In the genomic region with DNA sequence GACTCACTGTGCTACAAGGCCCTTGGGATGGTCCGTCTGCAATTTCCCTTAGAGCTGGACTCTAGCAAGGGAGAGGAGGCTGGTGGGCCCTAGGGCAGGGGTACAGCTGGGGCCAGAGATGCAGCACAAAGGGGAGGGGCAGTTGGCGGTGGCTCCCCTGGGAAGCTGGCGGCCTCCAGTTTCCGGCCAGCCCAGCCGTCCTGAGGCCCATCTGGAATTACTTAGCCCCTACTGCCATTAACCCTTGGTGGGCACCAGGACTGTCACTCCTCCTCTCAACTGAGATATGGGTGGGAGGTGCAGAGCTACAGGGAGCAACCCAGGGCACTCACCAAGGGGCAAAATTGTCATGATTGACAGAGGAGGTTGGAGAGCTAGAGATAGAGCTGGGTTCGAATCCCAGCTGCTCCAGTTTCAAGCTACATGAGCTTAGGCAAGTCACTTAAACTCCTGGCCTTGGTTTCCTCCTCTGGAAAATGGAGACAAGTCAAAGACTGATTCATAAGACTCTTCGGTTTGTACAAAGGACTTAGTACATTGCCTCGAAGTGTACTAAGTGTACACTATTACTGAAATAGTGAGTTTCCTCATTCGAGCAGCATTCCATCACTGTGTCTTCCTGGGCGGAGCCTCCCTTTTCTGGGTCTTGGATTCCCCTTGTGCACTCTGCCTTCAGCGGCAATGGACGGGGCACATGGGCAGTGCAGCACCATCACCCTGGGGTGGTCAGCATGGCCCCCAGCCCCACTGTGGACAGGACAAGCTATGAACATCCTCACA, we compare ENCODE assay signal across 1 cellular context.
TF ChIP-seq lines count a peak whose summit lies in the region.

No MANE protein-coding gene starts in this region.

TF ChIP-seq in SK-N-SH, 30 proteins besides CTCF, POLR2A, EP300 and RAD21:
- TF ChIP-seq, protein P1, sequence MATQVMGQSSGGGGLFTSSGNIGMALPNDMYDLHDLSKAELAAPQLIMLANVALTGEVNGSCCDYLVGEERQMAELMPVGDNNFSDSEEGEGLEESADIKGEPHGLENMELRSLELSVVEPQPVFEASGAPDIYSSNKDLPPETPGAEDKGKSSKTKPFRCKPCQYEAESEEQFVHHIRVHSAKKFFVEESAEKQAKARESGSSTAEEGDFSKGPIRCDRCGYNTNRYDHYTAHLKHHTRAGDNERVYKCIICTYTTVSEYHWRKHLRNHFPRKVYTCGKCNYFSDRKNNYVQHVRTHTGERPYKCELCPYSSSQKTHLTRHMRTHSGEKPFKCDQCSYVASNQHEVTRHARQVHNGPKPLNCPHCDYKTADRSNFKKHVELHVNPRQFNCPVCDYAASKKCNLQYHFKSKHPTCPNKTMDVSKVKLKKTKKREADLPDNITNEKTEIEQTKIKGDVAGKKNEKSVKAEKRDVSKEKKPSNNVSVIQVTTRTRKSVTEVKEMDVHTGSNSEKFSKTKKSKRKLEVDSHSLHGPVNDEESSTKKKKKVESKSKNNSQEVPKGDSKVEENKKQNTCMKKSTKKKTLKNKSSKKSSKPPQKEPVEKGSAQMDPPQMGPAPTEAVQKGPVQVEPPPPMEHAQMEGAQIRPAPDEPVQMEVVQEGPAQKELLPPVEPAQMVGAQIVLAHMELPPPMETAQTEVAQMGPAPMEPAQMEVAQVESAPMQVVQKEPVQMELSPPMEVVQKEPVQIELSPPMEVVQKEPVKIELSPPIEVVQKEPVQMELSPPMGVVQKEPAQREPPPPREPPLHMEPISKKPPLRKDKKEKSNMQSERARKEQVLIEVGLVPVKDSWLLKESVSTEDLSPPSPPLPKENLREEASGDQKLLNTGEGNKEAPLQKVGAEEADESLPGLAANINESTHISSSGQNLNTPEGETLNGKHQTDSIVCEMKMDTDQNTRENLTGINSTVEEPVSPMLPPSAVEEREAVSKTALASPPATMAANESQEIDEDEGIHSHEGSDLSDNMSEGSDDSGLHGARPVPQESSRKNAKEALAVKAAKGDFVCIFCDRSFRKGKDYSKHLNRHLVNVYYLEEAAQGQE (IDR thresholded peaks at IDR 0.05; ENCODE audit: low read depth, low read length), result no peak
- peak; percentile 66; the same call in 1 of the 2 replicates for TF ChIP-seq POLR2AphosphoS5 (IDR thresholded peaks at IDR 0.05; ENCODE audit: low read depth, low read length)
- TF ChIP-seq MEF2A (IDR thresholded peaks at IDR 0.05; ENCODE audit: borderline replicate concordance, low read depth), result no peak
- TF ChIP-seq ELF1 (IDR thresholded peaks at IDR 0.05), result no peak
- TF ChIP-seq, protein P2, sequence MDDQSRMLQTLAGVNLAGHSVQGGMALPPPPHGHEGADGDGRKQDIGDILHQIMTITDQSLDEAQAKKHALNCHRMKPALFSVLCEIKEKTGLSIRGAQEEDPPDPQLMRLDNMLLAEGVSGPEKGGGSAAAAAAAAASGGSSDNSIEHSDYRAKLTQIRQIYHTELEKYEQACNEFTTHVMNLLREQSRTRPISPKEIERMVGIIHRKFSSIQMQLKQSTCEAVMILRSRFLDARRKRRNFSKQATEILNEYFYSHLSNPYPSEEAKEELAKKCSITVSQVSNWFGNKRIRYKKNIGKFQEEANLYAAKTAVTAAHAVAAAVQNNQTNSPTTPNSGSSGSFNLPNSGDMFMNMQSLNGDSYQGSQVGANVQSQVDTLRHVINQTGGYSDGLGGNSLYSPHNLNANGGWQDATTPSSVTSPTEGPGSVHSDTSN (IDR thresholded peaks at IDR 0.05), result peak; percentile 66; the same call in 1 of the 2 replicates
- no peak for TF ChIP-seq GABPA (IDR thresholded peaks at IDR 0.05; ENCODE audit: low read depth)
- TF ChIP-seq GATA2 (CRISPR knock-in tag; IDR thresholded peaks at IDR 0.05), result peak; percentile 45; the same call in 1 of the 2 replicates
- TF ChIP-seq SIN3A (IDR thresholded peaks at IDR 0.05; ENCODE audit: borderline replicate concordance, low read depth, low read length), result peak; percentile 48; the same call in 1 of the 2 replicates
- TF ChIP-seq NFIC (IDR thresholded peaks at IDR 0.05; ENCODE audit: borderline replicate concordance), result peak; percentile 44; the same call in 1 of the 2 replicates
- no peak for TF ChIP-seq RFX5 (IDR thresholded peaks at IDR 0.05; ENCODE audit: low read length)
- no peak for TF ChIP-seq EZH2phosphoT487 (IDR thresholded peaks at IDR 0.05; ENCODE audit: borderline replicate concordance, low read depth)
- no peak for TF ChIP-seq FOXM1 (IDR thresholded peaks at IDR 0.05; ENCODE audit: low read depth)
- TF ChIP-seq FOSL2 (IDR thresholded peaks at IDR 0.05; ENCODE audit: borderline replicate concordance, low read depth), result no peak
- TF ChIP-seq ZBTB33 (IDR thresholded peaks at IDR 0.05; ENCODE audit: borderline replicate concordance, low read depth), result no peak
- TF ChIP-seq, protein P3, sequence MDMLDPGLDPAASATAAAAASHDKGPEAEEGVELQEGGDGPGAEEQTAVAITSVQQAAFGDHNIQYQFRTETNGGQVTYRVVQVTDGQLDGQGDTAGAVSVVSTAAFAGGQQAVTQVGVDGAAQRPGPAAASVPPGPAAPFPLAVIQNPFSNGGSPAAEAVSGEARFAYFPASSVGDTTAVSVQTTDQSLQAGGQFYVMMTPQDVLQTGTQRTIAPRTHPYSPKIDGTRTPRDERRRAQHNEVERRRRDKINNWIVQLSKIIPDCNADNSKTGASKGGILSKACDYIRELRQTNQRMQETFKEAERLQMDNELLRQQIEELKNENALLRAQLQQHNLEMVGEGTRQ (IDR thresholded peaks at IDR 0.05; ENCODE audit: borderline replicate concordance, low read depth, low read length), result no peak
- 0 out of 2 replicates have a peak, but pooled peaks have one; percentile 14 for TF ChIP-seq TEAD4 (IDR thresholded peaks at IDR 0.05; ENCODE audit: borderline replicate concordance, insufficient read depth)
- no peak for TF ChIP-seq IRF3 (IDR thresholded peaks at IDR 0.05; ENCODE audit: low read depth, low read length)
- TF ChIP-seq FOXJ3 (CRISPR knock-in tag; IDR thresholded peaks at IDR 0.05), result no peak
- TF ChIP-seq NRF1 (IDR thresholded peaks at IDR 0.05; ENCODE audit: low read depth, low read length), result no peak
- no peak for TF ChIP-seq JUND (IDR thresholded peaks at IDR 0.05)
- TF ChIP-seq YY1 (IDR thresholded peaks at IDR 0.05; ENCODE audit: low read depth), result no peak
- TF ChIP-seq TAF1 (IDR thresholded peaks at IDR 0.05; ENCODE audit: borderline replicate concordance, low read depth, low read length), result no peak
- TF ChIP-seq MXI1 (IDR thresholded peaks at IDR 0.05; ENCODE audit: low read depth, low read length), result peak; percentile 31; the same call in 1 of the 2 replicates
- TF ChIP-seq USF1 (IDR thresholded peaks at IDR 0.05; ENCODE audit: borderline replicate concordance, low read depth), result no peak
- peak; percentile 97 for TF ChIP-seq TCF12 (IDR thresholded peaks at IDR 0.05)
- TF ChIP-seq RCOR1 (IDR thresholded peaks at IDR 0.05; ENCODE audit: low read length), result peak; percentile 78
- no peak; the same call in 1 of the 2 replicates for TF ChIP-seq RXRA (IDR thresholded peaks at IDR 0.05; ENCODE audit: borderline replicate concordance, low read depth)
- peak; percentile 81 for TF ChIP-seq CHD2 (IDR thresholded peaks at IDR 0.05; ENCODE audit: low read length, partially characterized antibody)
- 0 out of 2 replicates have a peak, but pooled peaks have one; percentile 10 for TF ChIP-seq SMC3 (IDR thresholded peaks at IDR 0.05; ENCODE audit: low read depth, low read length)
- TF ChIP-seq, protein P4, sequence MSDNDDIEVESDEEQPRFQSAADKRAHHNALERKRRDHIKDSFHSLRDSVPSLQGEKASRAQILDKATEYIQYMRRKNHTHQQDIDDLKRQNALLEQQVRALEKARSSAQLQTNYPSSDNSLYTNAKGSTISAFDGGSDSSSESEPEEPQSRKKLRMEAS (IDR thresholded peaks at IDR 0.05; ENCODE audit: low read depth), result peak; percentile 32; the same call in 1 of the 2 replicates
